In the genomic region with DNA sequence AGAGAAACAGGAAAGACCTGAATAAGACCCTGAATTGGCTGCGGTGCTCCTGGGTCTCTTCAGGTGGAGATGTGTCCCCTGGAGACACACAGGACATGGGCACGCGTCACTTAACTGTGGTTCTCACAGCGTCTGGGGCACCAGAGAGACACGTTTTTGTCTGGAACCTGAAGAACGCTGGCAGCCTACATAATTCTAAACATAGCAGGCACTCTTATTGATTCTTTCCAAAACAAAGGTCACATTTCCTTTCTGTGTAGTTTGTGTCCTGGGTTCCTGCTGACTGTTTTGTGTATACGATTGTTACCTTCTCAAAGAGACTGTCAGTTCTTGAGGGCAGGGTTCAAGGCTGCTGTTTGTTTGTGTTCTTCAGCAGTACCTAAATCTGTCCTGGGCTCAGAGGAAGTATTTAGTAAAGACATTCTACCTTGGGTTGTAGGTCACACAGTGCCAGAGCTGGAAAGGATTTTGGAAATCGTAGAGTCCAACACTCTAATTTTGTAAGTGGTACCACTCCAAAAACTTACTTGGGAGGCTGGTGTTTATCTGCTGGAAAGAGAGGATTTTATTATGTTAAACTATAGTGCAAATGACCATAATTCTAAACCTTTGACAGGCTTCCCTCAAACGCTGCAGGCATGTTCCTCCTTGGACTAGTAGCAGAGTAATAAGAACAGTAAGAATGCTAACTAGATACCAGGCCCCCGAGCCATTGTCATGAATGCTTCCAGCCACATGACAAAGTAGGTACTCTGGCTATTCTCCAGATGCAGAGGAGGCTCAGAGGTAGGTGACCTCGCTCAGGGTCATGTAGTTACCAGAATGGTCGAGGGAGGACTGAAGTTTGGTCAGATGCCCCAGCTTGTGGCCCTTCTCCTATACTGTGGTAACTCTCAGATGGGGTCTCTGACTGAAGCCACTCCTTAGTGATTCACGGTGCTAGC, we compare ENCODE assay signal across 10 cellular contexts.
DNase-seq lines count a peak whose midpoint lies in the region; ATAC-seq, FAIRE-seq and TF ChIP-seq lines count a peak whose summit lies in the region.
"Had no signal": no experiment of that assay in that cellular context is flagged by ENCODE, and none has a peak within 500 bp of the region (broad histone marks: within the 10 kb centered on the region; RNA-seq: fewer than 3 reads in every experiment).

No MANE protein-coding gene starts in this region.

- no peak for TF ChIP-seq CTCF in HepG2 (CRISPR knock-in tag; IDR thresholded peaks at IDR 0.05)
- TF ChIP-seq CTCF in stomach (IDR thresholded peaks at IDR 0.05): no peak

- peak overlapping the region; percentile 75 for H3K27ac Mint-ChIP-seq in T-helper 2 cell treated with Interferon-gamma antibody and Interleukin-4, amounts not matched to agents 5 μg/mL and 100 μg/mL, for 36 hours

- H2AFZ ChIP-seq in HepG2 (ENCODE audit: low read length): no peak overlapping the region

- TF ChIP-seq POLR2A in HepG2 (IDR thresholded peaks at IDR 0.05; ENCODE audit: insufficient read depth in 1 of 2, low read depth in 2 of 2, low read length in 2 of 2) (no peak), stomach (IDR thresholded peaks at IDR 0.05) (no peak)

- no peak for DNase-seq in T-helper 2 cell treated with Interferon-gamma antibody and Interleukin-4, amounts not matched to agents 5 μg/mL and 100 μg/mL, for 36 hours (ENCODE audit: low spot score)
- no peak for DNase-seq in T-helper 2 cell
- peak; percentile 86 for DNase-seq in HepG2 (ENCODE audit: low spot score)
- no peak for DNase-seq in stomach
- DNase-seq in DMS53 treated with DMSO at 0.1 percent for 48 hours (lab: John Stamatoyannopoulos, UW; ENCODE audit: unreplicated experiment): no peak
- no peak for DNase-seq in A172 (ENCODE audit: low spot score)
- DNase-seq: NCI-H146 had no signal

- H3K4me2 ChIP-seq in HepG2 (ENCODE audit: low read depth, low read length): peak overlapping the region; percentile 38

- BruUV-seq in HepG2 (replicated peaks; lab: Mats Ljungman, UMichigan): no TSS peak

- no peak for TF ChIP-seq RAD21 in HepG2 (CRISPR knock-in tag; IDR thresholded peaks at IDR 0.05)

- H3K4me1 Mint-ChIP-seq in T-helper 2 cell treated with Interferon-gamma antibody and Interleukin-4, amounts not matched to agents 5 μg/mL and 100 μg/mL, for 36 hours (ENCODE audit: low read depth): peaks cover 73% of the 10 kb centered on the region

- H3K4me3 Mint-ChIP-seq in T-helper 2 cell treated with Interferon-gamma antibody and Interleukin-4, amounts not matched to agents 5 μg/mL and 100 μg/mL, for 36 hours: peak overlapping the region; percentile 30

- no peak overlapping the region for H3K4me3 ChIP-seq in HepG2 (replicated peaks in 1 of 3; ENCODE audit: insufficient read depth in 1 of 3, low read depth in 2 of 3, low read length in 3 of 3)
- no peak overlapping the region for H3K4me3 ChIP-seq in stomach

- CTCF ChIA-PET in HepG2 (lab: Yijun Ruan, JAX; ENCODE audit: low intra/inter-chr PET ratio, low total read pairs): no interaction called here

- no peaks in the 10 kb centered on the region for H3K27me3 ChIP-seq in HepG2 (ENCODE audit: control insufficient read depth in 1 of 2, insufficient read depth in 2 of 2, low read length in 2 of 2)
- H3K27me3 ChIP-seq in stomach: no peaks in the 10 kb centered on the region

- H3K9me3 Mint-ChIP-seq in T-helper 2 cell treated with Interferon-gamma antibody and Interleukin-4, amounts not matched to agents 5 μg/mL and 100 μg/mL, for 36 hours: no peaks in the 10 kb centered on the region

- 21 to 62% (median 52%) methylated on average over 13 of the region's 13 CpGs for WGBS in adipose tissue, 3 donors
- 22% methylated on average over 13 of the region's 13 CpGs for WGBS in HepG2 (ENCODE audit: low lambda C conversion rate)
- WGBS in stomach, 5 donors: 41 to 54% (median 43%) methylated on average over 13 of the region's 13 CpGs

- H3K27ac ChIP-seq in adipose tissue (ENCODE audit: low read depth, low read length) (peak overlapping the region; percentile 36), HepG2 (ENCODE audit: extremely low read length, insufficient read depth, low read length) (peak overlapping the region; percentile 58), stomach (peak overlapping the region in 4 of 5 donors; percentile 68 to 81 (median 80))
- H3K27ac ChIP-seq: 22Rv1 had no signal

- peaks cover 5 to 12% of the 10 kb centered on the region in 2 experiments; a peak in 4 of 5 replicates for H3K36me3 ChIP-seq in HepG2 (replicated peaks in 1 of 2; ENCODE audit: control insufficient read depth in 1 of 2, insufficient read depth in 2 of 2, low read length in 2 of 2)
- H3K36me3 ChIP-seq in stomach: peaks cover 4 to 20% (median 15%) of the 10 kb centered on the region in 4 donors

- peak; percentile 84 for FAIRE-seq in HepG2 (lab: Jason Lieb, UNC)

- H3K4me1 ChIP-seq in HepG2 (ENCODE audit: insufficient read depth, low read length): peaks cover 48% of the 10 kb centered on the region
- peaks cover 42 to 96% (median 74%) of the 10 kb centered on the region in 4 donors for H3K4me1 ChIP-seq in stomach

- no peaks in the 10 kb centered on the region for H4K20me1 ChIP-seq in HepG2 (ENCODE audit: insufficient read depth, low read length)

- H3K36me3 Mint-ChIP-seq in T-helper 2 cell treated with Interferon-gamma antibody and Interleukin-4, amounts not matched to agents 5 μg/mL and 100 μg/mL, for 36 hours (ENCODE audit: low read depth): peaks cover 39% of the 10 kb centered on the region

- POLR2A ChIA-PET in HepG2 (lab: Yijun Ruan, JAX): interaction anchor here (0.8 to 2.3 kb wide), 8 partner anchors 22 to 166 kb away, joined by 3 to 11 read pairs (median 6); a partner anchor contains a TSS

- ATAC-seq in HepG2 (peak; percentile 91), GM19035 (IDR thresholded peaks at IDR 0.05; ENCODE audit: unreplicated experiment) (no peak)

- intact Hi-C loops in HepG2 (cut with micrococcal nuclease; ENCODE audit: unreplicated experiment) (no loop called here), stomach (cut with DNase I; ENCODE audit: low total_unique reads) (no loop called here)

- in situ Hi-C loops in HepG2 (cut with HindIII; ENCODE audit: extremely low pct_ligation_motif_present, low pct_unique_long_range_greater_than_20kb): no loop called here

- H3K79me2 ChIP-seq in HepG2 (ENCODE audit: insufficient read depth, low read length): no peaks in the 10 kb centered on the region

- TF ChIP-seq EP300 in HepG2 (IDR thresholded peaks at IDR 0.05; ENCODE audit: low read depth in 2 of 2, low read length in 2 of 2) (peak in 1 of 2 experiments; percentile 92; a peak in 2 of 4 replicates), HepG2 (CRISPR knock-in tag; IDR thresholded peaks at IDR 0.05; ENCODE audit: borderline replicate concordance) (peak; percentile 69; the same call in 1 of the 2 replicates), stomach (IDR thresholded peaks at IDR 0.05) (no peak)

- no peaks in the 10 kb centered on the region for H3K9me3 ChIP-seq in HepG2 (ENCODE audit: low read length)
- no peaks in the 10 kb centered on the region for H3K9me3 ChIP-seq in stomach

- no peaks in the 10 kb centered on the region for H3K27me3 Mint-ChIP-seq in T-helper 2 cell treated with Interferon-gamma antibody and Interleukin-4, amounts not matched to agents 5 μg/mL and 100 μg/mL, for 36 hours (ENCODE audit: low read depth)

- peak overlapping the region; percentile 22; the same call in 1 of the 2 replicates for H3K9ac ChIP-seq in HepG2 (ENCODE audit: insufficient read depth, low read depth, low read length)

TF ChIP-seq in HepG2, 621 proteins besides CTCF, POLR2A, EP300 and RAD21 (continues in another document):
- TF ChIP-seq HHEX (CRISPR knock-in tag; IDR thresholded peaks at IDR 0.05) (0 out of 2 replicates have a peak, but pooled peaks have one; percentile 58), SOX5 (CRISPR knock-in tag; IDR thresholded peaks at IDR 0.05; ENCODE audit: borderline replicate concordance) (peak; percentile 99), PHF21A (CRISPR knock-in tag; IDR thresholded peaks at IDR 0.05) (peak; percentile 67), RXRA (CRISPR knock-in tag; IDR thresholded peaks at IDR 0.05) (peak; percentile 73; the same call in 1 of the 2 replicates), MIXL1 (CRISPR knock-in tag; IDR thresholded peaks at IDR 0.05) (peak; percentile 64; the same call in 1 of the 2 replicates), ZNF292 (CRISPR knock-in tag; IDR thresholded peaks at IDR 0.05; ENCODE audit: borderline replicate concordance, low read depth) (peak; percentile 59; the same call in 1 of the 2 replicates), FOXJ3 (CRISPR knock-in tag; IDR thresholded peaks at IDR 0.05; ENCODE audit: borderline replicate concordance) (peak; percentile 76; the same call in 1 of the 2 replicates), ZNF343 (CRISPR knock-in tag; IDR thresholded peaks at IDR 0.05) (no peak), MTA1 (CRISPR knock-in tag; IDR thresholded peaks at IDR 0.05; ENCODE audit: borderline replicate concordance) (peak; percentile 37; the same call in 1 of the 2 replicates), MIER3 (CRISPR knock-in tag; IDR thresholded peaks at IDR 0.05; ENCODE audit: borderline replicate concordance) (peak; percentile 70), PITX1 (CRISPR knock-in tag; IDR thresholded peaks at IDR 0.05) (peak; percentile 21; the same call in 1 of the 2 replicates), ISL2 (CRISPR knock-in tag; IDR thresholded peaks at IDR 0.05) (peak; percentile 84)
- TF ChIP-seq, protein P1, sequence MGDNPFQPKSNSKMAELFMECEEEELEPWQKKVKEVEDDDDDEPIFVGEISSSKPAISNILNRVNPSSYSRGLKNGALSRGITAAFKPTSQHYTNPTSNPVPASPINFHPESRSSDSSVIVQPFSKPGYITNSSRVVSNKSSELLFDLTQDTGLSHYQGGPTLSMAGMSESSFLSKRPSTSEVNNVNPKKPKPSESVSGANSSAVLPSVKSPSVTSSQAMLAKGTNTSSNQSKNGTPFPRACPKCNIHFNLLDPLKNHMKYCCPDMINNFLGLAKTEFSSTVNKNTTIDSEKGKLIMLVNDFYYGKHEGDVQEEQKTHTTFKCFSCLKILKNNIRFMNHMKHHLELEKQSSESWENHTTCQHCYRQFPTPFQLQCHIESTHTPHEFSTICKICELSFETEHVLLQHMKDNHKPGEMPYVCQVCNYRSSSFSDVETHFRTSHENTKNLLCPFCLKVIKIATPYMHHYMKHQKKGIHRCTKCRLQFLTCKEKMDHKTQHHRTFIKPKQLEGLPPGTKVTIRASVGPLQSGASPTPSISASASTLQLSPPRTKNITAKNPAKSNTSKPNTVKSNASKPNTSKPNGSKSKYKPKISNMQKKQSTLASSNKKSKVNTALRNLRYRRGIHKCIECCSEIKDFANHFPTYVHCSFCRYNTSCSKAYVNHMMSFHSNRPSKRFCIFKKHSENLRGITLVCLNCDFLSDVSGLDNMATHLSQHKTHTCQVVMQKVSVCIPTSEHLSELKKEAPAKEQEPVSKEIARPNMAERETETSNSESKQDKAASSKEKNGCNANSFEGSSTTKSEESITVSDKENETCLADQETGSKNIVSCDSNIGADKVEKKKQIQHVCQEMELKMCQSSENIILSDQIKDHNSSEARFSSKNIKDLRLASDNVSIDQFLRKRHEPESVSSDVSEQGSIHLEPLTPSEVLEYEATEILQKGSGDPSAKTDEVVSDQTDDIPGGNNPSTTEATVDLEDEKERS (CRISPR knock-in tag; IDR thresholded peaks at IDR 0.05): peak; percentile 74; the same call in 1 of the 2 replicates
